Comparison of ENCODE assay signal across 8 cellular contexts in genomic region chr6:41027799-41028617, GRCh38. TPM values are rescaled to one million over a fixed set of nuclear protein-coding genes. Genes with fewer than 3 reads are reported as not detected.
DNase-seq lines count a peak whose midpoint lies in the region; ATAC-seq and TF ChIP-seq lines count a peak whose summit lies in the region.

No MANE protein-coding gene starts in this region.

- H3K4me3 ChIP-seq in SU-DHL-6 (ENCODE audit: insufficient read depth, low read length, poor library complexity, severe bottlenecking) = peak overlapping the region; percentile 11
- peak overlapping the region in 2 of 4 donors; percentile 20 to 48 for H3K4me3 ChIP-seq in adrenal gland
- H3K4me3 ChIP-seq in right atrium auricular region = peak overlapping the region; percentile 39 to 60
- H3K4me3 ChIP-seq in psoas muscle = peak overlapping the region; percentile 68

- H3K27ac ChIP-seq in SU-DHL-6 (ENCODE audit: low read depth, low read length) = no peak overlapping the region
- peak overlapping the region in 2 of 5 donors; percentile 51 to 52 for H3K27ac ChIP-seq in adrenal gland
- peak overlapping the region; percentile 75 to 81 for H3K27ac ChIP-seq in right atrium auricular region
- peak overlapping the region; percentile 85 for H3K27ac ChIP-seq in psoas muscle

- H2AFZ ChIP-seq in SU-DHL-6 (ENCODE audit: low read depth, low read length, severe bottlenecking) = peak overlapping the region; percentile 91

- H4K20me1 ChIP-seq in SU-DHL-6 (ENCODE audit: low read depth, low read length) = no peaks in the 10 kb centered on the region

- peak overlapping the region; percentile 46 for H3K9ac ChIP-seq in SU-DHL-6 (ENCODE audit: low read length)

- peaks cover 6 to 15% of the 10 kb centered on the region in 2 donors for H3K4me1 ChIP-seq in adrenal gland (replicated peaks in 1 of 2)
- peaks cover 0 to 19% of the 10 kb centered on the region in 2 donors for H3K4me1 ChIP-seq in right atrium auricular region
- peaks cover 4% of the 10 kb centered on the region for H3K4me1 ChIP-seq in psoas muscle

- no peaks in the 10 kb centered on the region for H3K79me2 ChIP-seq in SU-DHL-6 (ENCODE audit: insufficient read depth, low read length)

- intact Hi-C loops in adrenal gland (cut with DNase I) = loop anchor here (2.0 to 10.0 kb wide), 3 partner anchors 133 to 1043 kb away; no protein-coding TSS in a partner anchor
- intact Hi-C loops in psoas muscle (cut with DNase I) = loop anchor here (1.0 to 10.0 kb wide), 9 partner anchors 25 to 1046 kb away; no protein-coding TSS in a partner anchor

- H3K27me3 ChIP-seq in SU-DHL-6 (ENCODE audit: low read length) (no peaks in the 10 kb centered on the region), adrenal gland (no peaks in the 10 kb centered on the region), right atrium auricular region (no peaks in the 10 kb centered on the region), psoas muscle (ENCODE audit: insufficient read depth in 3 of 3, low read length in 2 of 3) (no peaks in the 10 kb centered on the region)

- DNase-seq in ELF-1 (ENCODE audit: low read depth, low spot score) (peak; percentile 96), KG1 (lab: John Stamatoyannopoulos, UW) (peak; percentile 54), adrenal gland (peak; percentile 70 to 90 (median 86)), right atrium auricular region (ENCODE audit: low spot score) (peak; percentile 79), psoas muscle (peak; percentile 89 to 94), ureter (ENCODE audit: low spot score) (peak; percentile 86)

- TF ChIP-seq CTCF in SU-DHL-6 (IDR thresholded peaks at IDR 0.05; ENCODE audit: insufficient read depth, low read length, poor library complexity, severe bottlenecking) = peak; percentile 100
- TF ChIP-seq CTCF in adrenal gland (IDR thresholded peaks at IDR 0.05) = peak; percentile 94 to 100 (median 98)
- TF ChIP-seq CTCF in right atrium auricular region (IDR thresholded peaks at IDR 0.05) = peak; percentile 96 to 100
- peak; percentile 100 for TF ChIP-seq CTCF in psoas muscle (IDR thresholded peaks at IDR 0.05)

- ATAC-seq in GM21717 (IDR thresholded peaks at IDR 0.05; ENCODE audit: unreplicated experiment) = peak; percentile 76
- peak; percentile 96 to 98 (median 96) for ATAC-seq in psoas muscle

- peak in 1 of 2 donors; percentile 9 for TF ChIP-seq POLR2A in adrenal gland (IDR thresholded peaks at IDR 0.05)

- no peaks in the 10 kb centered on the region for H3F3A ChIP-seq in SU-DHL-6 (ENCODE audit: insufficient read depth)

- WGBS in adrenal gland, 4 donors = 4 to 24% (median 7%) methylated on average over 5 to 49 of the region's 49 CpGs
- WGBS in psoas muscle, 3 donors = 3% methylated on average over 46 to 49 of the region's 49 CpGs

- H3K9me2 ChIP-seq in SU-DHL-6 (replicated peaks; ENCODE audit: insufficient read depth, low read length) = no peaks in the 10 kb centered on the region

- H3K4me2 ChIP-seq in SU-DHL-6 (ENCODE audit: low read depth, low read length, poor library complexity, severe bottlenecking) = peak overlapping the region; percentile 36

- no peaks in the 10 kb centered on the region for H3K9me3 ChIP-seq in SU-DHL-6 (ENCODE audit: insufficient read depth, low read length)
- no peaks in the 10 kb centered on the region for H3K9me3 ChIP-seq in adrenal gland (replicated peaks in 1 of 3)
- no peaks in the 10 kb centered on the region for H3K9me3 ChIP-seq in right atrium auricular region
- no peaks in the 10 kb centered on the region for H3K9me3 ChIP-seq in psoas muscle

- no peaks in the 10 kb centered on the region for H3K36me3 ChIP-seq in SU-DHL-6 (ENCODE audit: low read length)
- no peaks in the 10 kb centered on the region for H3K36me3 ChIP-seq in adrenal gland (replicated peaks in 1 of 2)
- H3K36me3 ChIP-seq in right atrium auricular region = no peaks in the 10 kb centered on the region
- H3K36me3 ChIP-seq in psoas muscle (ENCODE audit: insufficient read depth in 1 of 2, low read depth in 1 of 2) = peaks cover 4% of the 10 kb centered on the region in 2 donors

RNA-seq across cellular contexts. Expression of gene UNC5CL, which starts 11.0 kb away (rescaled TPM):
- total RNA-seq in adrenal gland (1 to 10 TPM in 3 of 8 donors, under 1 TPM in 5; 0.52 to 1.2 (median 0.60) TPM), right atrium auricular region (under 1 TPM; 0.43 to 0.96 TPM), psoas muscle (under 1 TPM; 0.14 to 0.43 (median 0.28) TPM), ureter (1.6 TPM)
- polyA plus RNA-seq in adrenal gland (1 to 10 TPM in 2 of 3 donors, under 1 TPM in 1; 0.20 to 1.6 (median 1.2) TPM), psoas muscle (under 1 TPM; 0.18 to 0.90 (median 0.33) TPM)

RNA-seq across cellular contexts. Expression of gene TSPO2, which starts 14.3 kb away (rescaled TPM):
- total RNA-seq in adrenal gland (not detected), right atrium auricular region (not detected), psoas muscle (under 1 TPM in 1 of 4 donors, not detected in 3; 0.27 TPM), ureter (not detected)
- polyA plus RNA-seq in adrenal gland (not detected), psoas muscle (not detected)

RNA-seq across cellular contexts. Expression of gene APOBEC2, which starts 25.0 kb away (rescaled TPM):
- total RNA-seq in adrenal gland (1 to 10 TPM in 4 of 8 donors, under 1 TPM in 2, not detected in 2; 0.28 to 3.7 (median 1.1) TPM), right atrium auricular region (100 to 1,000 TPM; 130 to 245 TPM), psoas muscle (100 to 1,000 TPM; 135 to 511 (median 272) TPM), ureter (0.57 TPM)
- polyA plus RNA-seq in adrenal gland (under 1 TPM in 2 of 3 donors, not detected in 1; 0.38 to 0.81 TPM), psoas muscle (100 to 1,000 TPM in 1 of 3 donors, 10 to 100 TPM in 2; 16.4 to 141 (median 80.7) TPM)

RNA-seq across cellular contexts. Expression of gene OARD1, which starts 44.1 kb away (rescaled TPM):
- total RNA-seq in adrenal gland (10 to 100 TPM; 10.1 to 35.5 (median 21.8) TPM), right atrium auricular region (10 to 100 TPM in 1 of 2 donors, 1 to 10 TPM in 1; 9.4 to 13.4 TPM), psoas muscle (10 to 100 TPM; 13.5 to 23.4 (median 16.6) TPM), ureter (24.1 TPM)
- polyA plus RNA-seq in adrenal gland (10 to 100 TPM; 21.5 to 44.4 (median 26.1) TPM), psoas muscle (10 to 100 TPM; 24.6 to 74.6 (median 52.3) TPM)

RNA-seq across cellular contexts. Expression of gene NFYA, which starts 44.8 kb away (rescaled TPM):
- 10 to 100 TPM in 7 of 8 donors, 1 to 10 TPM in 1; 7.1 to 18.2 (median 13.7) TPM for total RNA-seq in adrenal gland
- 10 to 100 TPM in 1 of 3 donors, 1 to 10 TPM in 2; 6.4 to 21.4 (median 7.4) TPM for polyA plus RNA-seq in adrenal gland
- total RNA-seq in right atrium auricular region = 1 to 10 TPM; 8.2 to 9.9 TPM
- 10 to 100 TPM; 11.8 to 14.1 (median 13.0) TPM for total RNA-seq in psoas muscle
- 10 to 100 TPM in 2 of 3 donors, 1 to 10 TPM in 1; 2.7 to 14.2 (median 10.4) TPM for polyA plus RNA-seq in psoas muscle
- total RNA-seq in ureter = 33.2 TPM

Comparison
In these comparisons a context has a peak if more than half of its experiments do, and no peak if none do; other contexts are left out.
1. RNA of gene APOBEC2, which starts 25.0 kb away (total RNA-seq): 135 to 511 TPM in psoas muscle and 130 to 245 TPM in right atrium auricular region; 0.28 to 3.7 TPM in adrenal gland and 0.57 TPM in ureter (single experiment); every median in the first group is over 10 times any median in the second.
2. Peak in every context shown above with its lines, with median percentiles within 50 percentile points of each other: DNase-seq and CTCF ChIP-seq.